In the genomic region with DNA sequence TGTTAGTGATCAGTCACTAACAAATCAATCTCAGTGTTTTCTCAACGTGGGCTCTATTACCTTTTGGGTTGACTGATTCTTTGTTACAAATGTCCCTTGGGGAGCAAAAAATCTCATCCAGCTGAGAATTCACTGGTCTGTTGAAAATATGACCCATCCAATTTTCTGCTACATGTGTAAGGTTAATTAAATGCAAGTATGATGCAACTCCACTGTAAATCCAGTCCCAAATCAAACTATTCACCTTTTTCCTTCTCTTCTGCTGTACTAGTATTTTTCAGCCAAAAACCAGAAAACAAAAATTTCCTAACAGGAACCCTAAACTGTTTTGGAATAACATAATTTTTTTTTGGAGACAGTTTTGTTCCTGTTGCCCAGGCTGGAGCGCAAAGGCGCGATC, we compare ENCODE assay signal across 1 cellular context.
TF ChIP-seq lines count a peak whose summit lies in the region.

No MANE protein-coding gene starts in this region.

TF ChIP-seq in IMR-90, 13 proteins besides CTCF, POLR2A, EP300 and RAD21:
- TF ChIP-seq BHLHE40 (IDR thresholded peaks at IDR 0.05; ENCODE audit: low read depth, low read length) (no peak), CEBPB (IDR thresholded peaks at IDR 0.05; ENCODE audit: low read depth, low read length) (peak; percentile 56; the same call in 1 of the 2 replicates)
TF ChIP-seq in IMR-90: peak in this region for 1.
